ENCODE assay signal across 1 cellular context in the genomic region with DNA sequence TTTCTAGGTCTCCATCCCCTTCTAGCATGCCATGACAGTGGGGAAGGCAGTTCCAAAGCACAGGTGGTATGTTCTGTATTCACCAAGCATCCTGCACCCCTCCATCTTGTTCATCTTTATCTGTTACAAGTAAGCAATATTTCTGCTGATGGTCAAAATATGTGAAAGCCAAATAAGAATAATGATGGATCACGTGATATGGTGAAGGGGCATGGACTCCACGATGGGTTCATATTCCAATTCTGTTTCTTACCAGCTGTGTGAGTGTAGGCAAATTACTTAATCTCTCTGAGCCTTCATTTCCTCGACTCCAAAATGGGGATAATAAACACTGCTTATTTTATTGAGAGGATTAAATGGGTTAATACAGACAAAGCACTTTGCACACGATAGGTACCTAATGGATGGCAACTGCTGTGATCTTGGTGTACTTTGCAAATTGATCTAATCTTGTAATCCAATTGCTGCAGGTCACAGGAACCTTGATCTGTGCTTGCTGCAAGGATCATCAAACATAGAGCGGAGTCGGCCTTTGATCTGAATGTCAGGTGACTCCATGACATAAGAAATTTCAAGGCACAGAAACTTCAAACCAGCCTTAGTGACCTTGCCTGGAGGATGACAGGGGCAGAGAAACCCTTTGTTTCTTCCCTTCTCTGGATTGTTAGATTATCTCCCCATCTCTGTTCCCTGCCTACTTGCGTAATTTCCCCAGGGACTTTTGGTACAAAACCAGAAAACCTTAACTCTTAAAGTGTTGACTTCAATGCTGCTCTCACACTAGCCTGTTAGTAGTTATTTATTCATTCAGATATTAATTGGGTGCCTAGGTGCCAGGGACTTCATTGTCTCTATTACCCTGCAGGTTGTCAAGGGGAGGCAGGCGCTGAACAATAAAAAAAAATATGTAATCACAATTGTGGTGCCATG.
A peak's percentile ranks its signal among the peaks of the same experiment; 100 is the strongest.
TF ChIP-seq lines count a peak whose summit lies in the region.

No MANE protein-coding gene starts in this region.

TF ChIP-seq in HepG2, 621 proteins besides CTCF, POLR2A, EP300 and RAD21 (continued from another document and continues in another):
- TF ChIP-seq ZNF687 (CRISPR knock-in tag; IDR thresholded peaks at IDR 0.05) (no peak), REST (IDR thresholded peaks at IDR 0.05; ENCODE audit: borderline replicate concordance in 1 of 2, low read depth in 1 of 2, low read length in 2 of 2) (peak in 1 of 2 experiments; percentile 62; a peak in 1 of 4 replicates), KAT8 (CRISPR knock-in tag; IDR thresholded peaks at IDR 0.05) (peak; percentile 56; the same call in 1 of the 2 replicates), ZNF75D (CRISPR knock-in tag; IDR thresholded peaks at IDR 0.05; ENCODE audit: borderline replicate concordance) (no peak), TEF (CRISPR knock-in tag; IDR thresholded peaks at IDR 0.05) (peak; percentile 79; the same call in 1 of the 2 replicates), ZNF230 (CRISPR knock-in tag; IDR thresholded peaks at IDR 0.05) (no peak), ZNF251 (CRISPR knock-in tag; IDR thresholded peaks at IDR 0.05) (no peak), ZSCAN22 (CRISPR knock-in tag; IDR thresholded peaks at IDR 0.05) (no peak), PITX1 (CRISPR knock-in tag; IDR thresholded peaks at IDR 0.05) (peak; percentile 98), KDM2A (CRISPR knock-in tag; IDR thresholded peaks at IDR 0.05; ENCODE audit: borderline replicate concordance, low read depth) (no peak), ZNF652 (CRISPR knock-in tag; IDR thresholded peaks at IDR 0.05; ENCODE audit: borderline replicate concordance, low read depth) (peak; percentile 94), DPF2 (CRISPR knock-in tag; IDR thresholded peaks at IDR 0.05; ENCODE audit: borderline replicate concordance, low read depth) (peak; percentile 96), ZNF281 (CRISPR knock-in tag; IDR thresholded peaks at IDR 0.05; ENCODE audit: borderline replicate concordance) (peak; percentile 19; the same call in 1 of the 2 replicates), POGK (CRISPR knock-in tag; conservative IDR thresholded peaks at IDR 0.05) (no peak), ZNF362 (CRISPR knock-in tag; IDR thresholded peaks at IDR 0.05; ENCODE audit: borderline replicate concordance) (peak; percentile 47; the same call in 1 of the 2 replicates), PHF8 (CRISPR knock-in tag; IDR thresholded peaks at IDR 0.05) (peak; percentile 30; the same call in 1 of the 2 replicates), TAF15 (IDR thresholded peaks at IDR 0.05; ENCODE audit: low read depth, low read length, poor library complexity, severe bottlenecking) (no peak), KDM5A (IDR thresholded peaks at IDR 0.05; ENCODE audit: borderline replicate concordance, low read length) (no peak), ZBTB44 (CRISPR knock-in tag; IDR thresholded peaks at IDR 0.05) (no peak), CBX2 (IDR thresholded peaks at IDR 0.05; ENCODE audit: low read depth, low read length) (no peak), CBX2 (CRISPR knock-in tag; IDR thresholded peaks at IDR 0.05; ENCODE audit: low read depth) (no peak), ZNF703 (CRISPR knock-in tag; IDR thresholded peaks at IDR 0.05; ENCODE audit: borderline replicate concordance) (peak; percentile 88), DNMT3B (CRISPR knock-in tag; conservative IDR thresholded peaks at IDR 0.05) (no peak), DNMT1 (CRISPR knock-in tag; IDR thresholded peaks at IDR 0.05) (no peak), TSC22D2 (CRISPR knock-in tag; IDR thresholded peaks at IDR 0.05; ENCODE audit: borderline replicate concordance) (no peak), ZNF382 (CRISPR knock-in tag; IDR thresholded peaks at IDR 0.05; ENCODE audit: borderline replicate concordance) (no peak), PRPF4 (IDR thresholded peaks at IDR 0.05; ENCODE audit: low read depth, low read length, poor library complexity, severe bottlenecking) (no peak), HOXD1 (CRISPR knock-in tag; IDR thresholded peaks at IDR 0.05) (peak; percentile 81), TIGD3 (CRISPR knock-in tag; IDR thresholded peaks at IDR 0.05; ENCODE audit: borderline replicate concordance) (no peak)
- TF ChIP-seq, protein P1, sequence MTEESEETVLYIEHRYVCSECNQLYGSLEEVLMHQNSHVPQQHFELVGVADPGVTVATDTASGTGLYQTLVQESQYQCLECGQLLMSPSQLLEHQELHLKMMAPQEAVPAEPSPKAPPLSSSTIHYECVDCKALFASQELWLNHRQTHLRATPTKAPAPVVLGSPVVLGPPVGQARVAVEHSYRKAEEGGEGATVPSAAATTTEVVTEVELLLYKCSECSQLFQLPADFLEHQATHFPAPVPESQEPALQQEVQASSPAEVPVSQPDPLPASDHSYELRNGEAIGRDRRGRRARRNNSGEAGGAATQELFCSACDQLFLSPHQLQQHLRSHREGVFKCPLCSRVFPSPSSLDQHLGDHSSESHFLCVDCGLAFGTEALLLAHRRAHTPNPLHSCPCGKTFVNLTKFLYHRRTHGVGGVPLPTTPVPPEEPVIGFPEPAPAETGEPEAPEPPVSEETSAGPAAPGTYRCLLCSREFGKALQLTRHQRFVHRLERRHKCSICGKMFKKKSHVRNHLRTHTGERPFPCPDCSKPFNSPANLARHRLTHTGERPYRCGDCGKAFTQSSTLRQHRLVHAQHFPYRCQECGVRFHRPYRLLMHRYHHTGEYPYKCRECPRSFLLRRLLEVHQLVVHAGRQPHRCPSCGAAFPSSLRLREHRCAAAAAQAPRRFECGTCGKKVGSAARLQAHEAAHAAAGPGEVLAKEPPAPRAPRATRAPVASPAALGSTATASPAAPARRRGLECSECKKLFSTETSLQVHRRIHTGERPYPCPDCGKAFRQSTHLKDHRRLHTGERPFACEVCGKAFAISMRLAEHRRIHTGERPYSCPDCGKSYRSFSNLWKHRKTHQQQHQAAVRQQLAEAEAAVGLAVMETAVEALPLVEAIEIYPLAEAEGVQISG (CRISPR knock-in tag; IDR thresholded peaks at IDR 0.05) = peak; percentile 65
